In genomic region chr7:27175005-27175625, GRCh38 we compare ENCODE assay signal across 9 cellular contexts. TPM values are rescaled to one million over a fixed set of nuclear protein-coding genes. Genes with fewer than 3 reads are reported as not detected.
DNase-seq lines count a peak whose midpoint lies in the region; ATAC-seq and TF ChIP-seq lines count a peak whose summit lies in the region.
"Had no signal": no experiment of that assay in that cellular context is flagged by ENCODE, and none has a peak within 500 bp of the region (broad histone marks: within the 10 kb centered on the region; RNA-seq: fewer than 3 reads in every experiment).

No MANE protein-coding gene starts in this region.

- intact Hi-C loops in tibial artery (cut with DNase I; ENCODE audit: low total_unique reads), result no loop called here

- H3K27ac Mint-ChIP-seq in activated CD8-positive, alpha-beta memory T cell treated with anti-CD3 and anti-CD28 coated beads, Interleukin-2, amount 10 ng/mL, durations not matched to agents 7 days and 5 days, result no peak overlapping the region

- H3K27ac ChIP-seq in RWPE2 (ENCODE audit: poor library complexity, severe bottlenecking) (peak overlapping the region; percentile 93), tibial artery (peak overlapping the region; percentile 96 to 97)

- no peak for ATAC-seq in activated CD8-positive, alpha-beta memory T cell treated with anti-CD3 and anti-CD28 coated beads, Interleukin-2, amount 10 ng/mL, durations not matched to agents 7 days and 5 days
- ATAC-seq in RWPE2 (ENCODE audit: low read depth), result peak; percentile 10

- no peak overlapping the region for H3K4me3 Mint-ChIP-seq in activated CD8-positive, alpha-beta memory T cell treated with anti-CD3 and anti-CD28 coated beads, Interleukin-2, amount 10 ng/mL, durations not matched to agents 7 days and 5 days

- peaks cover 21% of the 10 kb centered on the region for H3K4me1 ChIP-seq in RWPE2 (ENCODE audit: insufficient read depth, poor library complexity, severe bottlenecking)
- H3K4me1 ChIP-seq in tibial artery, result peaks cover 0 to 37% (median 14%) of the 10 kb centered on the region in 4 donors

- H3K4me3 ChIP-seq in RWPE2 (ENCODE audit: severe bottlenecking), result peak overlapping the region; percentile 54
- peak overlapping the region; percentile 72 for H3K4me3 ChIP-seq in kidney epithelial cell (ENCODE audit: low read depth, low read length)
- peak overlapping the region; percentile 68 to 91 for H3K4me3 ChIP-seq in tibial artery

- DNase-seq in activated CD8-positive, alpha-beta memory T cell treated with anti-CD3 and anti-CD28 coated beads, Interleukin-2, amount 50 U/mL, for 48 hours, result peak; percentile 46
- no peak for DNase-seq in activated CD8-positive, alpha-beta memory T cell treated with anti-CD3 and anti-CD28 coated beads, Interleukin-2, amount 10 ng/mL, durations not matched to agents 7 days and 5 days
- DNase-seq in RWPE2 (ENCODE audit: low spot score) (peak; percentile 50), kidney epithelial cell (ENCODE audit: low read depth) (no peak), tibial artery (peak; percentile 37 to 76), pons (ENCODE audit: low spot score) (no peak), cortex of kidney (lab: John Stamatoyannopoulos, UW) (no peak)
- DNase-seq in central memory CD4-positive, alpha-beta T cell, result no peak

- peaks cover 10% of the 10 kb centered on the region for H3K4me1 Mint-ChIP-seq in activated CD8-positive, alpha-beta memory T cell treated with anti-CD3 and anti-CD28 coated beads, Interleukin-2, amount 10 ng/mL, durations not matched to agents 7 days and 5 days

- CTCF ChIA-PET in activated CD8-positive, alpha-beta memory T cell treated with anti-CD3 and anti-CD28 coated beads, Interleukin-2, amount 10 ng/mL, durations not matched to agents 7 days and 5 days (lab: Charles Lee), result no interaction called here

- H3K36me3 ChIP-seq in RWPE2 (ENCODE audit: low read depth) (peaks cover 6% of the 10 kb centered on the region; the same call in 1 of the 2 replicates), kidney epithelial cell (ENCODE audit: control insufficient read depth, insufficient read depth, low read length) (peaks cover 1% of the 10 kb centered on the region), tibial artery (no peaks in the 10 kb centered on the region)

- TF ChIP-seq CTCF in RWPE2 (IDR thresholded peaks at IDR 0.05; ENCODE audit: poor library complexity, severe bottlenecking) (no peak), kidney epithelial cell (IDR thresholded peaks at IDR 0.05; ENCODE audit: insufficient read depth, low read length, poor library complexity, severe bottlenecking) (no peak), tibial artery (IDR thresholded peaks at IDR 0.05) (no peak)

- H3K36me3 Mint-ChIP-seq in activated CD8-positive, alpha-beta memory T cell treated with anti-CD3 and anti-CD28 coated beads, Interleukin-2, amount 10 ng/mL, durations not matched to agents 7 days and 5 days, result peaks cover 2% of the 10 kb centered on the region

- H3K9me3 ChIP-seq in RWPE2 (ENCODE audit: severe bottlenecking), result no peaks in the 10 kb centered on the region
- H3K9me3 ChIP-seq in tibial artery, result no peaks in the 10 kb centered on the region
- H3K9me3 ChIP-seq: SK-N-SH had no signal

- H3K27me3 ChIP-seq in RWPE2 (ENCODE audit: insufficient read depth, poor library complexity, severe bottlenecking) (no peaks in the 10 kb centered on the region), kidney epithelial cell (ENCODE audit: control insufficient read depth, insufficient read depth, low read length) (no peaks in the 10 kb centered on the region), tibial artery (peaks cover 0 to 9% of the 10 kb centered on the region in 2 donors)

- H3K27me3 Mint-ChIP-seq in activated CD8-positive, alpha-beta memory T cell treated with anti-CD3 and anti-CD28 coated beads, Interleukin-2, amount 10 ng/mL, durations not matched to agents 7 days and 5 days, result peaks cover 79% of the 10 kb centered on the region

- H3K9me3 Mint-ChIP-seq in activated CD8-positive, alpha-beta memory T cell treated with anti-CD3 and anti-CD28 coated beads, Interleukin-2, amount 10 ng/mL, durations not matched to agents 7 days and 5 days (ENCODE audit: low read depth), result no peaks in the 10 kb centered on the region

RNA-seq across cellular contexts. Expression of gene HOXA10, which starts 1.0 kb away (rescaled TPM):
- not detected for total RNA-seq in activated CD8-positive, alpha-beta memory T cell treated with anti-CD3 and anti-CD28 coated beads, Interleukin-2, amount 10 ng/mL, durations not matched to agents 7 days and 5 days
- total RNA-seq in kidney epithelial cell, result 29.1 and 30.9 TPM in 2 replicates

RNA-seq across cellular contexts. Expression of gene HOXA9, which starts 9.8 kb away (rescaled TPM):
- not detected for total RNA-seq in activated CD8-positive, alpha-beta memory T cell treated with anti-CD3 and anti-CD28 coated beads, Interleukin-2, amount 10 ng/mL, durations not matched to agents 7 days and 5 days
- total RNA-seq in kidney epithelial cell, result 46.5 and 53.7 TPM in 2 replicates

RNA-seq across cellular contexts. Expression of gene HOXA11, which starts 9.9 kb away (rescaled TPM):
- total RNA-seq in activated CD8-positive, alpha-beta memory T cell treated with anti-CD3 and anti-CD28 coated beads, Interleukin-2, amount 10 ng/mL, durations not matched to agents 7 days and 5 days, result not detected
- total RNA-seq in kidney epithelial cell, result 11.4 and 17.3 TPM in 2 replicates

RNA-seq across cellular contexts. Expression of gene HOXA7, which starts 18.6 kb away (rescaled TPM):
- total RNA-seq in activated CD8-positive, alpha-beta memory T cell treated with anti-CD3 and anti-CD28 coated beads, Interleukin-2, amount 10 ng/mL, durations not matched to agents 7 days and 5 days, result not detected
- total RNA-seq in kidney epithelial cell, result 28.8 and 34.2 TPM in 2 replicates

RNA-seq across cellular contexts. Expression of gene HOXA3, which starts 22.7 kb away (rescaled TPM):
- not detected for total RNA-seq in activated CD8-positive, alpha-beta memory T cell treated with anti-CD3 and anti-CD28 coated beads, Interleukin-2, amount 10 ng/mL, durations not matched to agents 7 days and 5 days
- total RNA-seq in kidney epithelial cell, result 17.3 and 26.4 TPM in 2 replicates

Comparison
In these comparisons a context has a peak if more than half of its experiments do, and no peak if none do; other contexts are left out.
1. DNase-seq: peak in activated CD8-positive, alpha-beta memory T cell treated with anti-CD3 and anti-CD28 coated beads, Interleukin-2, amount 50 U/mL, for 48 hours (single experiment), RWPE2 (single experiment) and tibial artery (2 of 2); none in activated CD8-positive, alpha-beta memory T cell treated with anti-CD3 and anti-CD28 coated beads, Interleukin-2, amount 10 ng/mL, durations not matched to agents 7 days and 5 days (single experiment), kidney epithelial cell (single experiment), central memory CD4-positive, alpha-beta T cell (single experiment), pons (single experiment) and cortex of kidney (single experiment).
2. RNA of gene HOXA10, which starts 1.0 kb away (total RNA-seq): 29.1 to 30.9 TPM in kidney epithelial cell; not detected in activated CD8-positive, alpha-beta memory T cell treated with anti-CD3 and anti-CD28 coated beads, Interleukin-2, amount 10 ng/mL, durations not matched to agents 7 days and 5 days; every median in the first group is over 10 times any median in the second.
3. RNA of gene HOXA9, which starts 9.8 kb away (total RNA-seq): 46.5 to 53.7 TPM in kidney epithelial cell; not detected in activated CD8-positive, alpha-beta memory T cell treated with anti-CD3 and anti-CD28 coated beads, Interleukin-2, amount 10 ng/mL, durations not matched to agents 7 days and 5 days; every median in the first group is over 10 times any median in the second.
4. RNA of gene HOXA11, which starts 9.9 kb away (total RNA-seq): 11.4 to 17.3 TPM in kidney epithelial cell; not detected in activated CD8-positive, alpha-beta memory T cell treated with anti-CD3 and anti-CD28 coated beads, Interleukin-2, amount 10 ng/mL, durations not matched to agents 7 days and 5 days; every median in the first group is over 10 times any median in the second.
5. Peak in every context shown above with its lines, with median percentiles within 50 percentile points of each other: H3K4me3 ChIP-seq.